In the genomic region with DNA sequence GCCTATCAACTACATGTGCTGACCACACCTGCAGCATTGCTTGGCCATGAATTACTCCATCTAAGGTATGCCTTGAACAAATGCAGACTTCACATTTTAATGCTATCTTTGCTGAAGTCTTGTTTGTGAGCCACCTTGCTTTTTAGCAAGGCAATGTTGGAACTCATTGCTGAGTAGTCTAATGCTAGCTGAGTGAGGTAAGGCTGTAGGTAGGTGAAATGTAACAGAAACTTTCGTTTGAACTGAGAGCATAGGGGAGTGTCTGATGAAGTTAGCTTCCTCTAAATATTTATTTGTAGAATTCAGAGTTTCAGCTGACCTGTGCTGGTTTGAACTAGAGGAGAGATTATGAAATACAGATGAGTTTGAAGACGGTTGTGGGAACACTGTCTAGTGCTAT, we compare ENCODE assay signal across 16 cellular contexts.
DNase-seq lines count a peak whose midpoint lies in the region; ATAC-seq, FAIRE-seq and TF ChIP-seq lines count a peak whose summit lies in the region.
"Had no signal": no experiment of that assay in that cellular context is flagged by ENCODE, and none has a peak within 500 bp of the region (broad histone marks: within the 10 kb centered on the region; RNA-seq: fewer than 3 reads in every experiment).

No MANE protein-coding gene starts in this region.

- no peak overlapping the region for H2AK9ac ChIP-seq in IMR-90 (replicated peaks; ENCODE audit: low read depth, low read length, poor library complexity)

- TF ChIP-seq EP300 in GM12878 (IDR thresholded peaks at IDR 0.05; ENCODE audit: borderline replicate concordance in 1 of 2, control insufficient read depth in 1 of 2, low read depth in 2 of 2, low read length in 2 of 2) = no peak

- H4K20me1 ChIP-seq in IMR-90 (ENCODE audit: insufficient read depth, low read length) (no peaks in the 10 kb centered on the region), GM12878 (ENCODE audit: control insufficient read depth, insufficient read depth) (no peaks in the 10 kb centered on the region), GM23338 (replicated peaks; ENCODE audit: insufficient read depth) (no peaks in the 10 kb centered on the region)

- H3K9me3 ChIP-seq in Caco-2 (no peaks in the 10 kb centered on the region), IMR-90 (ENCODE audit: control insufficient read depth, insufficient read depth, low read length) (no peaks in the 10 kb centered on the region), GM12878 (replicated peaks; ENCODE audit: control insufficient read depth, insufficient read depth, low read length) (no peaks in the 10 kb centered on the region), trophoblast cell (ENCODE audit: insufficient read depth, low read depth, low read length) (no peaks in the 10 kb centered on the region)
- H3K9me3 ChIP-seq in CD8-positive, alpha-beta T cell (ENCODE audit: low read length) = no peaks in the 10 kb centered on the region

- H3K14ac ChIP-seq in IMR-90 (replicated peaks; ENCODE audit: low read depth, low read length) = peak overlapping the region; percentile 30; the same call in 1 of the 2 replicates
- H3K14ac ChIP-seq in trophoblast cell (ENCODE audit: low read length) = no peak overlapping the region

- H2BK12ac ChIP-seq in trophoblast cell (ENCODE audit: low read length) = no peak overlapping the region

- peak overlapping the region; percentile 43 for H3K27ac Mint-ChIP-seq in Caco-2 (ENCODE audit: unreplicated experiment)
- H3K27ac Mint-ChIP-seq in GM23338 = no peak overlapping the region; the same call in 1 of the 2 replicates
- no peak overlapping the region for H3K27ac Mint-ChIP-seq in CD8-positive, alpha-beta T cell

- no peak overlapping the region for H4K12ac ChIP-seq in trophoblast cell (ENCODE audit: low read depth, low read length)

- no peak overlapping the region for H3K27ac ChIP-seq in IMR-90 (ENCODE audit: insufficient read depth, low read length)
- H3K27ac ChIP-seq in GM12878 (ENCODE audit: control insufficient read depth, insufficient read depth) = no peak overlapping the region
- no peak overlapping the region for H3K27ac ChIP-seq in trophoblast cell (ENCODE audit: low read depth, low read length)
- H3K27ac ChIP-seq in GM23338 (ENCODE audit: low read depth) = no peak overlapping the region
- H3K27ac ChIP-seq in CD8-positive, alpha-beta T cell (ENCODE audit: low read depth, low read length) = no peak overlapping the region
- H3K27ac ChIP-seq: C4-2B, SK-N-MC had no signal

- no peak overlapping the region for H2BK20ac ChIP-seq in IMR-90 (ENCODE audit: low read depth, low read length)

- intact Hi-C loops in Caco-2 (cut with micrococcal nuclease; ENCODE audit: unreplicated experiment) (loop anchor here (1.0 kb wide), 1 partner anchor 573 kb away; no protein-coding TSS in a partner anchor), IMR-90 (cut with micrococcal nuclease) (no loop called here), GM12878 (cut with micrococcal nuclease; ENCODE audit: unreplicated experiment) (no loop called here)
- intact Hi-C loops in CD8-positive, alpha-beta T cell (cut with DNase I, micrococcal nuclease) = no loop called here

- H3K4me2 ChIP-seq in IMR-90 (ENCODE audit: low read depth, low read length) = no peak overlapping the region
- no peak overlapping the region for H3K4me2 ChIP-seq in GM12878 (ENCODE audit: control insufficient read depth, insufficient read depth)
- H3K4me2 ChIP-seq in trophoblast cell (ENCODE audit: low read length) = no peak overlapping the region
- H3K4me2 ChIP-seq in GM23338 = no peak overlapping the region

- H4K91ac ChIP-seq in IMR-90 (ENCODE audit: insufficient read depth, low read depth, low read length) (no peak overlapping the region), trophoblast cell (ENCODE audit: low read depth, low read length) (no peak overlapping the region)

- CTCF ChIA-PET in Caco-2 (lab: Charles Lee) (interaction anchor here (0.6 to 2.0 kb wide), 2 partner anchors 8 to 837 kb away, joined by 3 to 6 read pairs; no protein-coding TSS in a partner anchor), IMR-90 (lab: Yijun Ruan, JAX) (no interaction called here), GM12878 (lab: Yijun Ruan, JAX) (interaction anchor here (1.1 to 3.7 kb wide), 4 partner anchors 8 to 23 kb away, joined by 3 to 19 read pairs (median 10); no protein-coding TSS in a partner anchor)
- CTCF ChIA-PET in CD8-positive, alpha-beta T cell (lab: Charles Lee) = interaction anchor here (0.6 kb wide), 1 partner anchor 260 kb away, joined by 3 read pairs; no protein-coding TSS in a partner anchor

- H3K36me3 ChIP-seq in Caco-2 (ENCODE audit: control insufficient read depth, insufficient read depth, low read length) = no peaks in the 10 kb centered on the region
- no peaks in the 10 kb centered on the region; the same call in 1 of the 2 replicates for H3K36me3 ChIP-seq in IMR-90 (ENCODE audit: control insufficient read depth, insufficient read depth, low read length)
- H3K36me3 ChIP-seq in GM12878 (ENCODE audit: control insufficient read depth in 2 of 2, insufficient read depth in 2 of 2, low read length in 1 of 2) = no peaks in the 10 kb centered on the region
- H3K36me3 ChIP-seq in trophoblast cell (ENCODE audit: control insufficient read depth in 1 of 2, insufficient read depth in 2 of 2, low read length in 2 of 2) = no peaks in the 10 kb centered on the region
- no peaks in the 10 kb centered on the region; the same call in 1 of the 2 replicates for H3K36me3 ChIP-seq in GM23338 (ENCODE audit: insufficient read depth)
- H3K36me3 ChIP-seq in CD8-positive, alpha-beta T cell (ENCODE audit: insufficient read depth, low read length) = no peaks in the 10 kb centered on the region

- DNase-seq in Caco-2 = peak; percentile 37 to 50
- DNase-seq in IMR-90 = no peak
- DNase-seq in GM12878 (ENCODE audit: low read depth, low spot score) = no peak
- peak; percentile 54 to 86 for DNase-seq in trophoblast cell
- DNase-seq in GM23338 (ENCODE audit: low spot score) = no peak
- DNase-seq in CD8-positive, alpha-beta T cell = no peak
- DNase-seq in NCI-H1417 (lab: John Stamatoyannopoulos, UW) = no peak
- DNase-seq: EL, H7, KG1, NCI-H1105 treated with DMSO at 0.1 percent for 48 hours, NCI-H187, NCI-H226, NCI-H524 treated with DMSO at 0.1 percent for 48 hours had no signal

- TF ChIP-seq RAD21 in IMR-90 (IDR thresholded peaks at IDR 0.05; ENCODE audit: low read length) (no peak), GM12878 (IDR thresholded peaks at IDR 0.05; ENCODE audit: insufficient read depth, low read depth, low read length) (no peak)

- no peaks in the 10 kb centered on the region; a peak in 1 of 4 replicates for H3K79me1 ChIP-seq in IMR-90 (ENCODE audit: low read depth in 1 of 2, low read length in 2 of 2)
- no peaks in the 10 kb centered on the region for H3K79me1 ChIP-seq in trophoblast cell (ENCODE audit: low read length)

- H3K4me3 ChIP-seq in Caco-2 (ENCODE audit: low read depth, low read length) (no peak overlapping the region), IMR-90 (ENCODE audit: insufficient read depth, low read depth, low read length) (no peak overlapping the region), GM12878 (no peak overlapping the region), trophoblast cell (ENCODE audit: low read depth, low read length) (no peak overlapping the region), GM23338 (no peak overlapping the region)
- H3K4me3 ChIP-seq in CD8-positive, alpha-beta T cell (ENCODE audit: low read depth, low read length) = no peak overlapping the region
- H3K4me3 ChIP-seq: SK-N-MC had no signal

- 60% methylated on average over 1 of the region's 2 CpGs; no CpG with 5 or more reads in 1 of the 2 experiments for WGBS in IMR-90 (ENCODE audit: extremely low coverage in 2 of 2, insufficient read length in 1 of 2), 2 experiments
- WGBS in GM12878 (ENCODE audit: insufficient coverage, insufficient replicate concordance, low lambda C conversion rate, missing lambda C conversion rate) = 6% methylated on average over 2 of the region's 2 CpGs
- WGBS in trophoblast cell (ENCODE audit: extremely low coverage, insufficient coverage, insufficient read length) = no CpG with 5 or more reads among the region's 2 CpGs

- H2AFZ ChIP-seq in IMR-90 (replicated peaks; ENCODE audit: low read length, poor library complexity) (no peak overlapping the region), GM12878 (ENCODE audit: control insufficient read depth, low read depth, low read length) (no peak overlapping the region), trophoblast cell (ENCODE audit: insufficient read depth, low read length, poor library complexity) (no peak overlapping the region), GM23338 (no peak overlapping the region)

- H3K4ac ChIP-seq in IMR-90 (ENCODE audit: low read depth, low read length) = no peak overlapping the region
- no peak overlapping the region for H3K4ac ChIP-seq in trophoblast cell (ENCODE audit: low read depth, low read length)

- H3K4me3 Mint-ChIP-seq in Caco-2 (ENCODE audit: unreplicated experiment) = peak overlapping the region; percentile 27
- no peak overlapping the region for H3K4me3 Mint-ChIP-seq in GM23338
- H3K4me3 Mint-ChIP-seq in CD8-positive, alpha-beta T cell = no peak overlapping the region

- H3K9me2 ChIP-seq in GM23338 (ENCODE audit: insufficient read depth) = no peaks in the 10 kb centered on the region

- H3K9me3 Mint-ChIP-seq in Caco-2 (ENCODE audit: unreplicated experiment) = no peaks in the 10 kb centered on the region
- H3K9me3 Mint-ChIP-seq in GM23338 = no peaks in the 10 kb centered on the region
- H3K9me3 Mint-ChIP-seq in CD8-positive, alpha-beta T cell = no peaks in the 10 kb centered on the region

- no peak overlapping the region for H2BK15ac ChIP-seq in IMR-90 (ENCODE audit: low read depth, low read length)

- in situ Hi-C loops in IMR-90 (cut with MboI; ENCODE audit: low sequenced_read_pairs) = no loop called here
- in situ Hi-C loops in GM12878 (cut with MboI) = loop anchor here (25.0 kb wide), 1 partner anchor 1606 kb away; no protein-coding TSS in a partner anchor

- H3K56ac ChIP-seq in IMR-90 (ENCODE audit: extremely low read depth, insufficient read depth, low read length) = no peak overlapping the region

- no peak overlapping the region for H2AK5ac ChIP-seq in IMR-90 (ENCODE audit: low read depth, low read length)
- no peak overlapping the region for H2AK5ac ChIP-seq in trophoblast cell (ENCODE audit: low read length)

- H3K9ac ChIP-seq in IMR-90 (ENCODE audit: low read depth, low read length) (no peak overlapping the region), GM12878 (ENCODE audit: control insufficient read depth, insufficient read depth, low read length) (no peak overlapping the region), trophoblast cell (ENCODE audit: low read length) (no peak overlapping the region)

- H3K79me2 ChIP-seq in GM12878 (ENCODE audit: control insufficient read depth, insufficient read depth, low read length) (no peaks in the 10 kb centered on the region), trophoblast cell (ENCODE audit: control insufficient read depth, insufficient read depth, low read length, poor library complexity) (no peaks in the 10 kb centered on the region), GM23338 (replicated peaks; ENCODE audit: insufficient read depth) (no peaks in the 10 kb centered on the region)

- H3K9me1 ChIP-seq in IMR-90 (ENCODE audit: insufficient read depth, low read length) = no peaks in the 10 kb centered on the region; the same call in 1 of the 2 replicates

- H2BK120ac ChIP-seq in IMR-90 (ENCODE audit: low read depth, low read length) (no peak overlapping the region), trophoblast cell (ENCODE audit: insufficient read depth, low read length, poor library complexity) (no peak overlapping the region)

- FAIRE-seq in GM12878 (lab: Jason Lieb, UNC) = no peak

- H3K23ac ChIP-seq in IMR-90 (ENCODE audit: low read depth, low read length) = no peak overlapping the region
- no peak overlapping the region for H3K23ac ChIP-seq in trophoblast cell (ENCODE audit: low read length)

- no peak for TF ChIP-seq CTCF in Caco-2 (IDR thresholded peaks at IDR 0.05; ENCODE audit: insufficient read depth in 1 of 2, low read depth in 1 of 2, low read length in 1 of 2, severe bottlenecking in 1 of 2, unreplicated experiment in 1 of 2)
- no peak for TF ChIP-seq CTCF in IMR-90 (conservative IDR thresholded peaks at IDR 0.05; ENCODE audit: low read depth, low read length)
- no peak for TF ChIP-seq CTCF in GM12878 (IDR thresholded peaks at IDR 0.05 in 2 of 3, conservative IDR thresholded peaks at IDR 0.05 in 1 of 3; ENCODE audit: control insufficient read depth in 2 of 3, extremely low read depth in 1 of 3, insufficient read depth in 1 of 3, low read depth in 3 of 3, low read length in 3 of 3)
- no peak for TF ChIP-seq CTCF in GM23338 (conservative IDR thresholded peaks at IDR 0.05; ENCODE audit: low read depth in 2 of 2)
- no peak for TF ChIP-seq CTCF in CD8-positive, alpha-beta T cell (IDR thresholded peaks at IDR 0.05)

- H2BK5ac ChIP-seq in IMR-90 (ENCODE audit: low read depth, low read length, poor library complexity, severe bottlenecking) (no peak overlapping the region), trophoblast cell (ENCODE audit: low read depth, low read length, poor library complexity) (no peak overlapping the region)

- no peak overlapping the region for H4K8ac ChIP-seq in IMR-90 (ENCODE audit: low read depth in 2 of 2, low read length in 2 of 2)
- no peak overlapping the region for H4K8ac ChIP-seq in trophoblast cell (ENCODE audit: low read depth, low read length)

- no peak for TF ChIP-seq POLR2A in IMR-90 (IDR thresholded peaks at IDR 0.05; ENCODE audit: low read depth, low read length)
- TF ChIP-seq POLR2A in GM12878 (IDR thresholded peaks at IDR 0.05; ENCODE audit: low read depth, low read length) = no peak

- POLR2A ChIA-PET in Caco-2 (lab: Charles Lee) (no interaction called here), IMR-90 (lab: Charles Lee; ENCODE audit: unreplicated experiment) (no interaction called here), GM12878 (lab: Charles Lee) (no interaction called here)
- POLR2A ChIA-PET in CD8-positive, alpha-beta T cell (lab: Charles Lee) = no interaction called here

- no peak for ATAC-seq in IMR-90 (ENCODE audit: low read depth)
- ATAC-seq in GM12878 = peak; percentile 27; the same call in 1 of the 3 replicates
- ATAC-seq in GM23338 = no peak
- no peak for ATAC-seq in CD8-positive, alpha-beta T cell

- no peak overlapping the region for H4K5ac ChIP-seq in IMR-90 (ENCODE audit: low read depth, low read length)

- RAD21 ChIA-PET in GM12878 (lab: Charles Lee; ENCODE audit: unreplicated experiment) = no interaction called here

- no peaks in the 10 kb centered on the region for H3F3A ChIP-seq in GM23338 (replicated peaks; ENCODE audit: low read depth)

- no peaks in the 10 kb centered on the region for H3K27me3 Mint-ChIP-seq in Caco-2 (ENCODE audit: insufficient read depth, unreplicated experiment)
- H3K27me3 Mint-ChIP-seq in GM23338 (ENCODE audit: insufficient read depth, low read depth, poor library complexity) = no peaks in the 10 kb centered on the region
- no peaks in the 10 kb centered on the region for H3K27me3 Mint-ChIP-seq in CD8-positive, alpha-beta T cell (ENCODE audit: low read depth)

- BruUV-seq in Caco-2 (replicated peaks; lab: Mats Ljungman, UMichigan) (no TSS peak), IMR-90 (replicated peaks; lab: Mats Ljungman, UMichigan) (no TSS peak), GM12878 (replicated peaks; lab: Mats Ljungman, UMichigan) (no TSS peak)

- H3K18ac ChIP-seq in IMR-90 (ENCODE audit: low read depth, low read length) (no peak overlapping the region), trophoblast cell (ENCODE audit: low read length) (no peak overlapping the region)

- H3K4me1 ChIP-seq in Caco-2 (peaks cover 25% of the 10 kb centered on the region), IMR-90 (ENCODE audit: control insufficient read depth, insufficient read depth, low read length) (no peaks in the 10 kb centered on the region), GM12878 (ENCODE audit: control insufficient read depth, insufficient read depth, low read length) (no peaks in the 10 kb centered on the region), trophoblast cell (ENCODE audit: control insufficient read depth in 1 of 2, insufficient read depth in 2 of 2, low read length in 2 of 2) (no peaks in the 10 kb centered on the region), GM23338 (ENCODE audit: insufficient read depth) (no peaks in the 10 kb centered on the region)
- no peaks in the 10 kb centered on the region for H3K4me1 ChIP-seq in CD8-positive, alpha-beta T cell (ENCODE audit: insufficient read depth, low read length)

- H3K27me3 ChIP-seq in Caco-2 (replicated peaks; ENCODE audit: control insufficient read depth, insufficient read depth, low read length) (no peaks in the 10 kb centered on the region), IMR-90 (ENCODE audit: control insufficient read depth, insufficient read depth, low read length) (no peaks in the 10 kb centered on the region), GM12878 (replicated peaks in 1 of 2; ENCODE audit: control insufficient read depth in 2 of 2, insufficient read depth in 2 of 2, low read length in 1 of 2) (no peaks in the 10 kb centered on the region), trophoblast cell (ENCODE audit: insufficient read depth, low read length) (no peaks in the 10 kb centered on the region), GM23338 (ENCODE audit: insufficient read depth) (no peaks in the 10 kb centered on the region)
- no peaks in the 10 kb centered on the region for H3K27me3 ChIP-seq in CD8-positive, alpha-beta T cell (ENCODE audit: insufficient read depth, low read length)

- dilution Hi-C loops in IMR-90 (cut with HindIII; ENCODE audit: low sequenced_read_pairs, unreplicated experiment) = no loop called here

- SMC1A ChIA-PET in GM12878 (lab: Charles Lee; ENCODE audit: uncharacterized antibody, unreplicated experiment) = interaction anchor here (3.2 to 5.0 kb wide), 2 partner anchors 9 to 20 kb away, joined by 14 to 26 read pairs; no protein-coding TSS in a partner anchor

- H3K36me3 Mint-ChIP-seq in Caco-2 (ENCODE audit: insufficient read depth, unreplicated experiment) (peaks cover 16% of the 10 kb centered on the region), GM23338 (ENCODE audit: low read depth) (no peaks in the 10 kb centered on the region)
- no peaks in the 10 kb centered on the region for H3K36me3 Mint-ChIP-seq in CD8-positive, alpha-beta T cell

- H3K4me1 Mint-ChIP-seq in Caco-2 (ENCODE audit: low read depth, unreplicated experiment) (peaks cover 11% of the 10 kb centered on the region), GM23338 (peaks cover 2% of the 10 kb centered on the region; the same call in 1 of the 3 replicates)
- H3K4me1 Mint-ChIP-seq in CD8-positive, alpha-beta T cell (ENCODE audit: low read depth) = no peaks in the 10 kb centered on the region

Comparison
In these comparisons a context has a peak if more than half of its experiments do, and no peak if none do; other contexts are left out.
1. DNase-seq: peak in Caco-2 (2 of 2) and trophoblast cell (2 of 2); none in IMR-90 (single experiment), GM12878 (single experiment), GM23338 (single experiment), CD8-positive, alpha-beta T cell (0 of 7) and NCI-H1417 (0 of 3).